Comparison of ENCODE assay signal across 32 cellular contexts in genomic region chr21:28858424-28858823, GRCh38.
"Had no signal": no experiment of that assay in that cellular context is flagged by ENCODE, and none has a peak within 500 bp of the region (broad histone marks: within the 10 kb centered on the region; RNA-seq: fewer than 3 reads in every experiment).

No MANE protein-coding gene starts in this region.

- FAIRE-seq: bronchial epithelial cell had no signal

- H3K27ac ChIP-seq: ascending aorta, cardiac muscle cell, WERI-Rb-1 had no signal

- H3K36me3 ChIP-seq: ascending aorta, cardiac muscle cell, WERI-Rb-1 had no signal

- H3K27me3 ChIP-seq: ascending aorta, cardiac muscle cell had no signal

- H3K4me3 ChIP-seq: ascending aorta, cardiac muscle cell had no signal

- DNase-seq: activated CD4-positive, alpha-beta memory T cell treated with anti-CD3 and anti-CD28 coated beads, Interleukin-2, amount 10 ng/mL, durations not matched to agents 7 days and 5 days; activated CD4-positive, alpha-beta T cell treated with anti-CD3 and anti-CD28 coated beads for 1 hour; activated CD4-positive, alpha-beta T cell treated with anti-CD3 and anti-CD28 coated beads for 36 hours; activated CD4-positive, alpha-beta T cell treated with anti-CD3 and anti-CD28 coated beads for 48 hours; activated CD4-positive, alpha-beta T cell treated with anti-CD3 and anti-CD28 coated beads, Interleukin-2, amount 10 ng/mL, durations not matched to agents 7 days and 5 days; activated CD4-positive, alpha-beta T cell treated with anti-CD3 and anti-CD28 coated beads, Interleukin-2, amount 50 U/mL, for 48 hours; activated CD4-positive, CD25-positive, alpha-beta regulatory T cell; activated CD8-positive, alpha-beta memory T cell treated with anti-CD3 and anti-CD28 coated beads for 24 hours; activated CD8-positive, alpha-beta memory T cell treated with anti-CD3 and anti-CD28 coated beads, Interleukin-2, amount 10 ng/mL, durations not matched to agents 7 days and 5 days; activated CD8-positive, alpha-beta memory T cell treated with anti-CD3 and anti-CD28 coated beads, Interleukin-2, amount 50 U/mL, for 48 hours; activated CD8-positive, alpha-beta T cell treated with anti-CD3 and anti-CD28 coated beads, Interleukin-2, amount 10 ng/mL, durations not matched to agents 7 days and 5 days; activated effector memory CD4-positive, alpha-beta T cell treated with Interleukin-2 at 50 U/mL for 16 hours; activated gamma-delta T cell; activated naive CD4-positive, alpha-beta T cell treated with anti-CD3 and anti-CD28 coated beads, Interleukin-2, amount 10 ng/mL, durations not matched to agents 7 days and 5 days; activated naive CD4-positive, alpha-beta T cell treated with Interleukin-2 at 50 U/mL for 16 hours; activated naive CD8-positive, alpha-beta T cell treated with anti-CD3 and anti-CD28 coated beads, Interleukin-2, amount 10 ng/mL, durations not matched to agents 7 days and 5 days; activated naive CD8-positive, alpha-beta T cell treated with anti-CD3 and anti-CD28 coated beads, Interleukin-2, amount 50 U/mL, for 24 hours; activated T-cell treated with anti-CD3 and anti-CD28 coated beads, Interleukin-2, amount 50 U/mL, for 24 hours; activated T-cell treated with anti-CD3 and anti-CD28 coated beads, Interleukin-2, amount 50 U/mL, for 48 hours; amygdala; anterior cingulate cortex; caudate nucleus; cerebellar nuclear complex; T-helper 1 cell; T-helper 2 cell; T-helper 9 cell; WERI-Rb-1 had no signal

- ATAC-seq: activated CD4-positive, alpha-beta T cell treated with anti-CD3 and anti-CD28 coated beads for 36 hours; activated CD4-positive, CD25-positive, alpha-beta regulatory T cell treated with anti-CD3 and anti-CD28 coated beads, Interleukin-2, amount 50 U/mL, for 24 hours; activated CD8-positive, alpha-beta memory T cell treated with anti-CD3 and anti-CD28 coated beads, Interleukin-2, amount 10 ng/mL, durations not matched to agents 7 days and 5 days; activated CD8-positive, alpha-beta T cell treated with anti-CD3 and anti-CD28 coated beads, Interleukin-2, amount 10 ng/mL, durations not matched to agents 7 days and 5 days; activated naive CD8-positive, alpha-beta T cell treated with anti-CD3 and anti-CD28 coated beads, Interleukin-2, amount 50 U/mL, for 24 hours; WTC11 had no signal

- H3K9me3 ChIP-seq: ascending aorta had no signal

- H3K4me1 ChIP-seq: ascending aorta had no signal
